20 cellular contexts compared by ENCODE assay signal in genomic region chr6:129903082-129903481, GRCh38. TPM values are rescaled to one million over a fixed set of nuclear protein-coding genes. Genes with fewer than 3 reads are reported as not detected.
DNase-seq lines count a peak whose midpoint lies in the region; ATAC-seq, FAIRE-seq and TF ChIP-seq lines count a peak whose summit lies in the region.
"Had no signal": no experiment of that assay in that cellular context is flagged by ENCODE, and none has a peak within 500 bp of the region (broad histone marks: within the 10 kb centered on the region; RNA-seq: fewer than 3 reads in every experiment).

No MANE protein-coding gene starts in this region.

- no peak for DNase-seq in GM12878 (ENCODE audit: low read depth, low spot score)
- DNase-seq in NCI-H524 treated with DMSO at 0.1 percent for 48 hours (lab: John Stamatoyannopoulos, UW): no peak
- DNase-seq in pancreas: no peak
- no peak for DNase-seq in NCI-H226
- DNase-seq in NOMO-1 treated with dmso at 0.1 percent for 144 hours (lab: John Stamatoyannopoulos, UW; ENCODE audit: unreplicated experiment): no peak
- DNase-seq: activated CD4-positive, alpha-beta T cell treated with anti-CD3 and anti-CD28 coated beads for 1 hour; activated CD8-positive, alpha-beta memory T cell treated with anti-CD3 and anti-CD28 coated beads, Interleukin-2, amount 10 ng/mL, durations not matched to agents 7 days and 5 days; colonic mucosa; gastrocnemius medialis; GM23248; left ventricle myocardium inferior; ovary; stimulated activated CD4-positive, alpha-beta T cell treated with anti-CD3 and anti-CD28 coated beads, Interleukin-2, amount 100 ng/mL, for 48 hours had no signal

- TF ChIP-seq POLR2A in GM12878 (IDR thresholded peaks at IDR 0.05; ENCODE audit: low read depth, low read length): no peak

- CTCF ChIA-PET in GM12878 (lab: Yijun Ruan, JAX): no interaction called here

- no peak for TF ChIP-seq CTCF in GM12878 (IDR thresholded peaks at IDR 0.05 in 2 of 3, conservative IDR thresholded peaks at IDR 0.05 in 1 of 3; ENCODE audit: control insufficient read depth in 2 of 3, extremely low read depth in 1 of 3, insufficient read depth in 1 of 3, low read depth in 3 of 3, low read length in 3 of 3)
- no peak for TF ChIP-seq CTCF in pancreas (IDR thresholded peaks at IDR 0.05)

- no TSS peak for BruUV-seq in GM12878 (replicated peaks; lab: Mats Ljungman, UMichigan)

- intact Hi-C loops in GM12878 (cut with micrococcal nuclease; ENCODE audit: unreplicated experiment) (no loop called here), pancreas (cut with DNase I) (no loop called here)

- ATAC-seq in GM19035 (IDR thresholded peaks at IDR 0.05; ENCODE audit: unreplicated experiment) (peak; percentile 52), GM21786 (IDR thresholded peaks at IDR 0.05; ENCODE audit: unreplicated experiment) (peak; percentile 67), HG03066 (IDR thresholded peaks at IDR 0.05; ENCODE audit: low read depth, unreplicated experiment) (peak; percentile 74), GM12878 (peak; percentile 67), pancreas (no peak)
- ATAC-seq: activated CD8-positive, alpha-beta memory T cell treated with anti-CD3 and anti-CD28 coated beads, Interleukin-2, amount 10 ng/mL, durations not matched to agents 7 days and 5 days; gastrocnemius medialis had no signal

- FAIRE-seq in GM12878 (lab: Jason Lieb, UNC) (no peak), pancreas (lab: Jason Lieb, UNC) (no peak)

- no peak overlapping the region for H3K9ac ChIP-seq in GM12878 (ENCODE audit: control insufficient read depth, insufficient read depth, low read length)
- H3K9ac ChIP-seq: GM23248 had no signal

- in situ Hi-C loops in GM12878 (cut with MboI): no loop called here

- no peaks in the 10 kb centered on the region for H4K20me1 ChIP-seq in GM12878 (ENCODE audit: control insufficient read depth, insufficient read depth)

- no peak overlapping the region for H2AFZ ChIP-seq in GM12878 (ENCODE audit: control insufficient read depth, low read depth, low read length)
- H2AFZ ChIP-seq: GM23248 had no signal

- no peak for TF ChIP-seq RAD21 in GM12878 (IDR thresholded peaks at IDR 0.05; ENCODE audit: insufficient read depth, low read depth, low read length)

- no peaks in the 10 kb centered on the region for H3K79me2 ChIP-seq in GM12878 (ENCODE audit: control insufficient read depth, insufficient read depth, low read length)

- H3K27ac ChIP-seq in GM12878 (ENCODE audit: control insufficient read depth, insufficient read depth) (no peak overlapping the region), pancreas (no peak overlapping the region)
- H3K27ac ChIP-seq: colonic mucosa, gastrocnemius medialis, GM23248, left ventricle myocardium inferior, ovary, SJSA1, suprapubic skin had no signal

- peaks cover 11% of the 10 kb centered on the region; the same call in 1 of the 2 replicates for H3K4me1 ChIP-seq in GM12878 (ENCODE audit: control insufficient read depth, insufficient read depth, low read length)
- no peaks in the 10 kb centered on the region for H3K4me1 ChIP-seq in pancreas
- H3K4me1 ChIP-seq: colonic mucosa, gastrocnemius medialis, left ventricle myocardium inferior, SJSA1, suprapubic skin had no signal

- no peak overlapping the region for H3K4me2 ChIP-seq in GM12878 (ENCODE audit: control insufficient read depth, insufficient read depth)

- TF ChIP-seq EP300 in GM12878 (IDR thresholded peaks at IDR 0.05; ENCODE audit: borderline replicate concordance in 1 of 2, control insufficient read depth in 1 of 2, low read depth in 2 of 2, low read length in 2 of 2): no peak

- H3K9me3 ChIP-seq in GM12878 (replicated peaks; ENCODE audit: control insufficient read depth, insufficient read depth, low read length): no peaks in the 10 kb centered on the region
- H3K9me3 ChIP-seq in pancreas: no peaks in the 10 kb centered on the region
- H3K9me3 ChIP-seq: colonic mucosa, gastrocnemius medialis, ovary, SJSA1, suprapubic skin had no signal

- POLR2A ChIA-PET in GM12878 (lab: Charles Lee): no interaction called here

- SMC1A ChIA-PET in GM12878 (lab: Charles Lee; ENCODE audit: uncharacterized antibody, unreplicated experiment): interaction anchor here (1.4 to 1.5 kb wide), 2 partner anchors 16 to 28 kb away, joined by 3 to 4 read pairs; no protein-coding TSS in a partner anchor

- RAD21 ChIA-PET in GM12878 (lab: Charles Lee; ENCODE audit: unreplicated experiment): no interaction called here

- H3K4me3 ChIP-seq in GM12878 (no peak overlapping the region), pancreas (no peak overlapping the region)
- H3K4me3 ChIP-seq: colonic mucosa, gastrocnemius medialis, GM23248, left ventricle myocardium inferior, ovary, SJSA1, suprapubic skin had no signal

- H3K27me3 ChIP-seq in GM12878 (replicated peaks in 1 of 2; ENCODE audit: control insufficient read depth in 2 of 2, insufficient read depth in 2 of 2, low read length in 1 of 2) (no peaks in the 10 kb centered on the region), pancreas (no peaks in the 10 kb centered on the region)
- H3K27me3 ChIP-seq: colonic mucosa, gastrocnemius medialis, ovary, SJSA1, suprapubic skin had no signal

- H3K36me3 ChIP-seq in GM12878 (ENCODE audit: control insufficient read depth in 2 of 2, insufficient read depth in 2 of 2, low read length in 1 of 2) (no peaks in the 10 kb centered on the region), pancreas (no peaks in the 10 kb centered on the region)
- H3K36me3 ChIP-seq: colonic mucosa, gastrocnemius medialis, left ventricle myocardium inferior, ovary, SJSA1, suprapubic skin had no signal

TF ChIP-seq in GM12878, 131 proteins besides CTCF, POLR2A, EP300 and RAD21 (continues in another document):
- TF ChIP-seq CUX1 (IDR thresholded peaks at IDR 0.05; ENCODE audit: insufficient replicate concordance, low read depth, low read length) (no peak), ESRRA (IDR thresholded peaks at IDR 0.05; ENCODE audit: low read length) (no peak), SMARCA5 (IDR thresholded peaks at IDR 0.05) (no peak), MAX (IDR thresholded peaks at IDR 0.05; ENCODE audit: low read depth, low read length) (no peak), CBX3 (IDR thresholded peaks at IDR 0.05; ENCODE audit: borderline replicate concordance, low read depth) (no peak), FOS (IDR thresholded peaks at IDR 0.05; ENCODE audit: borderline replicate concordance, extremely low read depth, insufficient read length) (no peak)

RNA-seq across cellular contexts. Expression of gene TMEM244, which starts 42.0 kb away (rescaled TPM):
- not detected in 2 replicates for total RNA-seq in GM12878 (2013; cell fraction: nucleolus; rRNA removed)
- not detected in 2 replicates for total RNA-seq in GM12878 (2014; rRNA removed)
- total RNA-seq in GM12878 (2014; rRNA removed; fragmentation: Illumina TruSeq; extraction: Trizol): not detected in 2 replicates
- total RNA-seq in GM12878 (2021): not detected in 2 replicates
- polyA plus RNA-seq in GM12878 (2011; ENCODE audit: low read depth): not detected
- 0.14 and 0.23 TPM in 2 replicates for polyA plus RNA-seq in GM12878 (2011; rRNA removed)
- 0.24 TPM in 1 of 2 replicates, not detected in the other for polyA plus RNA-seq in GM12878 (2011; cell fraction: cytosol; rRNA removed)
- not detected in 2 replicates for polyA plus RNA-seq in GM12878 (2011; cell fraction: nucleus; rRNA removed)
- not detected in 2 replicates for polyA plus RNA-seq in GM12878 (2012)
- polyA plus RNA-seq in GM12878 (2014; fragmentation: Illumina TruSeq; extraction: Trizol): not detected in 2 replicates
- polyA plus RNA-seq in GM12878 (2014; fragmentation: Nextera tagmentation; extraction: Ambion mirVana): not detected
- not detected in 2 replicates for polyA plus RNA-seq in GM12878 (2014; rRNA removed)
- polyA plus RNA-seq in GM12878 (2016; fragmentation: Nextera tagmentation; extraction: Ambion mirVana): not detected
- polyA minus RNA-seq in GM12878 (2011; rRNA and poly(A)+ RNA removed): not detected in 2 replicates
- polyA minus RNA-seq in GM12878 (2011; cell fraction: cytosol; rRNA and poly(A)+ RNA removed): not detected in 2 replicates
- polyA minus RNA-seq in GM12878 (2011; cell fraction: nucleus; rRNA and poly(A)+ RNA removed): not detected in 2 replicates
- total RNA-seq in pancreas: not detected
- not detected for polyA plus RNA-seq in pancreas
- total RNA-seq: colonic mucosa, gastrocnemius medialis, GM23248, left ventricle myocardium inferior, M059J, NCI-H460, ovary, SJSA1, suprapubic skin had no signal
- polyA plus RNA-seq: GM23248, ovary had no signal

Comparison
In these comparisons a context has a peak if more than half of its experiments do, and no peak if none do; other contexts are left out.
1. ATAC-seq: peak in GM19035 (single experiment), GM21786 (single experiment), HG03066 (single experiment) and GM12878 (single experiment); none in pancreas (0 of 4).